In the genomic region with DNA sequence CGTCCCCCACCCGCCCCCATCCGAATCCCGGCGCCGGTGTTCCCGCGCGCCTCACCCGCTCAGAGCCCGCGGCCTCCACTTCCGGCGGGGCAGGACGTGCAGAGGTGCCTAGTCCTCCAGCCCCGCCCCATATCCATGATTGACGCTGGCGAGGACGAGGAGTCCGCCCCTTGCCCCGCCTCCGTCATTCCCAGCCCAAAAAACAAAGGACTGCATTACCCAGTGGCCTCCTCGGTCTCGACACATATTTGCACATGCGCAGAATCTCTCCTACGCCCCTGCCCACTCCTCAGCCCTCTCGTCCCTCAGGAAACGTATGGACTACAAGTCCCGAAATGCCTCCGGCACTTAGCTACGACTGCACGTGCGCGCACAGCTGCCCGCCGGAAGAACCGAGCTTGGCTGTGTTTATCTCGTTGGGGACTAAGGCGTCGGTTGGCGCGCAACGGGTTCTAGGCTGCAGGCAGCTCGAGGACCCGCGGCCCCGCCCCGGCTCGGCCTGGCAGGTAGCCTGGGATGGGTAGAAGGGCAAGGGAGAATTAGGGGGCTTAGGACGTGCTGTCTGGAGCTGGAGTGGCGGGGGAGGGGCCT, we compare ENCODE assay signal across 1 cellular context.
TF ChIP-seq lines count a peak whose summit lies in the region.

A gene with protein sequence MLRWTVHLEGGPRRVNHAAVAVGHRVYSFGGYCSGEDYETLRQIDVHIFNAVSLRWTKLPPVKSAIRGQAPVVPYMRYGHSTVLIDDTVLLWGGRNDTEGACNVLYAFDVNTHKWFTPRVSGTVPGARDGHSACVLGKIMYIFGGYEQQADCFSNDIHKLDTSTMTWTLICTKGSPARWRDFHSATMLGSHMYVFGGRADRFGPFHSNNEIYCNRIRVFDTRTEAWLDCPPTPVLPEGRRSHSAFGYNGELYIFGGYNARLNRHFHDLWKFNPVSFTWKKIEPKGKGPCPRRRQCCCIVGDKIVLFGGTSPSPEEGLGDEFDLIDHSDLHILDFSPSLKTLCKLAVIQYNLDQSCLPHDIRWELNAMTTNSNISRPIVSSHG (plus strand): TSS at position 407 of the 591 bp plus-strand sequence. CDS start 2,944 bp downstream, outside the sequence.
MEA1 (minus strand) TSS at position 104 of the 591 bp plus-strand sequence. CDS start 133 bp downstream, outside the sequence.

TF ChIP-seq in GM12878, 131 proteins besides CTCF, POLR2A, EP300 and RAD21 (continued from another document):
- TF ChIP-seq POLR2AphosphoS5 (IDR thresholded peaks at IDR 0.05; ENCODE audit: low read length), result no peak
- TF ChIP-seq USF2 (IDR thresholded peaks at IDR 0.05; ENCODE audit: borderline replicate concordance, low read depth, low read length), result peak; percentile 23; the same call in 1 of the 2 replicates
TF ChIP-seq in GM12878: peak in this region for 39.
